In genomic region chr6:131532476-131533108, GRCh38 we compare ENCODE assay signal across 10 cellular contexts. TPM values are rescaled to one million over a fixed set of nuclear protein-coding genes. Genes with fewer than 3 reads are reported as not detected.
DNase-seq lines count a peak whose midpoint lies in the region; ATAC-seq, FAIRE-seq and TF ChIP-seq lines count a peak whose summit lies in the region.
"Had no signal": no experiment of that assay in that cellular context is flagged by ENCODE, and none has a peak within 500 bp of the region (broad histone marks: within the 10 kb centered on the region; RNA-seq: fewer than 3 reads in every experiment).

No MANE protein-coding gene starts in this region.

- CTCF ChIA-PET in GM12878 (lab: Yijun Ruan, JAX): interaction anchor here (0.6 to 4.9 kb wide), 9 partner anchors 11 to 646 kb away, joined by 3 to 57 read pairs (median 12); partner anchors contain the start of gene MED23

- TF ChIP-seq EP300 in GM12878 (IDR thresholded peaks at IDR 0.05; ENCODE audit: borderline replicate concordance in 1 of 2, control insufficient read depth in 1 of 2, low read depth in 2 of 2, low read length in 2 of 2): no peak

- H3K9me3 ChIP-seq in DND-41 (ENCODE audit: insufficient read depth, low read length, severe bottlenecking) (no peaks in the 10 kb centered on the region), GM12878 (replicated peaks; ENCODE audit: control insufficient read depth, insufficient read depth, low read length) (no peaks in the 10 kb centered on the region)

- no TSS peak for BruUV-seq in GM12878 (replicated peaks; lab: Mats Ljungman, UMichigan)

- no peak for TF ChIP-seq RAD21 in GM12878 (IDR thresholded peaks at IDR 0.05; ENCODE audit: insufficient read depth, low read depth, low read length)

- H3K36me3 ChIP-seq in DND-41 (ENCODE audit: insufficient read depth, low read length) (no peaks in the 10 kb centered on the region), GM12878 (ENCODE audit: control insufficient read depth in 2 of 2, insufficient read depth in 2 of 2, low read length in 1 of 2) (no peaks in the 10 kb centered on the region)

- H3K27ac ChIP-seq in DND-41 (ENCODE audit: low read length) (0 out of 2 replicates have a peak overlapping the region, but pooled peaks have one; percentile 6), GM12878 (ENCODE audit: control insufficient read depth, insufficient read depth) (no peak overlapping the region), dorsolateral prefrontal cortex (no peak overlapping the region)

- H3K79me2 ChIP-seq in DND-41 (ENCODE audit: insufficient read depth, low read length): no peaks in the 10 kb centered on the region
- H3K79me2 ChIP-seq in GM12878 (ENCODE audit: control insufficient read depth, insufficient read depth, low read length): no peaks in the 10 kb centered on the region

- ATAC-seq in DND-41 (ENCODE audit: insufficient read depth, low read depth) (0 out of 3 replicates have a peak, but pooled peaks have one; percentile 20), GM21515 (IDR thresholded peaks at IDR 0.05; ENCODE audit: unreplicated experiment) (peak; percentile 49), GM12878 (peak; percentile 93), Right ventricle myocardium inferior (no peak)

- in situ Hi-C loops in GM12878 (cut with MboI): loop anchor here (5.0 to 10.0 kb wide), 2 partner anchors 335 to 648 kb away; no protein-coding TSS in a partner anchor

- H2AFZ ChIP-seq in DND-41 (ENCODE audit: low read depth, low read length) (0 out of 2 replicates have a peak overlapping the region, but pooled peaks have one; percentile 35), GM12878 (ENCODE audit: control insufficient read depth, low read depth, low read length) (no peak overlapping the region)

- RAD21 ChIA-PET in GM12878 (lab: Charles Lee; ENCODE audit: unreplicated experiment): interaction anchor here (1.0 to 4.6 kb wide), 6 partner anchors 13 to 650 kb away, joined by 3 to 33 read pairs (median 9); partner anchors contain the start of gene MED23

- H3K9ac ChIP-seq in DND-41 (ENCODE audit: low read depth, low read length) (no peak overlapping the region), GM12878 (ENCODE audit: control insufficient read depth, insufficient read depth, low read length) (no peak overlapping the region)

- intact Hi-C loops in GM12878 (cut with micrococcal nuclease; ENCODE audit: unreplicated experiment): no loop called here
- intact Hi-C loops in Right ventricle myocardium inferior (cut with DNase I): loop anchor here (2.0 kb wide), 1 partner anchor 648 kb away; no protein-coding TSS in a partner anchor
- intact Hi-C loops in dorsolateral prefrontal cortex (cut with DNase I): loop anchor here in 1 of 2 donors (5.0 to 10.0 kb wide), 2 partner anchors 350 to 648 kb away; no protein-coding TSS in a partner anchor
- intact Hi-C loops in posterior cingulate gyrus (cut with DNase I): no loop called here

- H3K27me3 ChIP-seq in DND-41 (ENCODE audit: insufficient read depth, low read length, poor library complexity) (no peaks in the 10 kb centered on the region), GM12878 (replicated peaks in 1 of 2; ENCODE audit: control insufficient read depth in 2 of 2, insufficient read depth in 2 of 2, low read length in 1 of 2) (no peaks in the 10 kb centered on the region), dorsolateral prefrontal cortex (peaks cover 0 to 3% (median 0%) of the 10 kb centered on the region in 45 donors)

- no peak for FAIRE-seq in GM12878 (lab: Jason Lieb, UNC)

- TF ChIP-seq POLR2A in GM12878 (IDR thresholded peaks at IDR 0.05; ENCODE audit: low read depth, low read length) (no peak), erythroblast (IDR thresholded peaks at IDR 0.05; ENCODE audit: low read length) (no peak)

- H4K20me1 ChIP-seq in DND-41 (ENCODE audit: insufficient read depth, low read length) (no peaks in the 10 kb centered on the region), GM12878 (ENCODE audit: control insufficient read depth, insufficient read depth) (no peaks in the 10 kb centered on the region)

- no peak for DNase-seq in DND-41
- peak; percentile 15 for DNase-seq in HPDE6-E6E7 (ENCODE audit: extremely low spot score)
- peak; percentile 23 for DNase-seq in GM12878 (ENCODE audit: low read depth, low spot score)
- no peak for DNase-seq in Right ventricle myocardium inferior (ENCODE audit: missing footprints)
- no peak for DNase-seq in dorsolateral prefrontal cortex
- DNase-seq in erythroblast (lab: John Stamatoyannopoulos, UW): no peak
- DNase-seq in posterior cingulate gyrus: no peak

- POLR2A ChIA-PET in GM12878 (lab: Charles Lee): no interaction called here

- SMC1A ChIA-PET in GM12878 (lab: Charles Lee; ENCODE audit: uncharacterized antibody, unreplicated experiment): interaction anchor here (0.6 to 4.4 kb wide), 11 partner anchors 13 to 647 kb away, joined by 3 to 32 read pairs (median 4); partner anchors contain the start of gene MED23

- H3K4me1 ChIP-seq in DND-41 (ENCODE audit: insufficient read depth, low read length) (peaks cover 47% of the 10 kb centered on the region), GM12878 (ENCODE audit: control insufficient read depth, insufficient read depth, low read length) (no peaks in the 10 kb centered on the region)

- 3% methylated on average over 4 of the region's 4 CpGs for WGBS in GM12878 (ENCODE audit: insufficient coverage, insufficient replicate concordance, low lambda C conversion rate, missing lambda C conversion rate)

- H3K4me2 ChIP-seq in DND-41 (ENCODE audit: insufficient read depth, low read length) (no peak overlapping the region), GM12878 (ENCODE audit: control insufficient read depth, insufficient read depth) (no peak overlapping the region)

- TF ChIP-seq CTCF in DND-41 (IDR thresholded peaks at IDR 0.05; ENCODE audit: borderline replicate concordance, extremely low read depth, low read length, poor library complexity, severe bottlenecking) (no peak), GM12878 (IDR thresholded peaks at IDR 0.05 in 2 of 3, conservative IDR thresholded peaks at IDR 0.05 in 1 of 3; ENCODE audit: control insufficient read depth in 2 of 3, extremely low read depth in 1 of 3, insufficient read depth in 1 of 3, low read depth in 3 of 3, low read length in 3 of 3) (no peak), dorsolateral prefrontal cortex (IDR thresholded peaks at IDR 0.05 in 54 of 56, conservative IDR thresholded peaks at IDR 0.05 in 2 of 56; ENCODE audit: low read depth in 1 of 56, partially characterized antibody in 56 of 56) (no peak)

- no peak overlapping the region for H3K4me3 ChIP-seq in DND-41 (ENCODE audit: low read depth in 1 of 2, low read length in 2 of 2)
- H3K4me3 ChIP-seq in GM12878: no peak overlapping the region
- no peak overlapping the region for H3K4me3 ChIP-seq in dorsolateral prefrontal cortex

TF ChIP-seq in GM12878, 131 proteins besides CTCF, POLR2A, EP300 and RAD21 (continues in another document):
- peak; percentile 57 for TF ChIP-seq JUNB (IDR thresholded peaks at IDR 0.05)
- peak; percentile 44; the same call in 1 of the 2 replicates for TF ChIP-seq PAX5 (IDR thresholded peaks at IDR 0.05; ENCODE audit: borderline replicate concordance, low read depth, low read length)
- TF ChIP-seq BHLHE40 (IDR thresholded peaks at IDR 0.05; ENCODE audit: borderline replicate concordance in 1 of 2, low read depth in 2 of 2, low read length in 1 of 2): peak; percentile 82 to 88
- no peak for TF ChIP-seq NBN (IDR thresholded peaks at IDR 0.05)
- TF ChIP-seq SMAD1 (IDR thresholded peaks at IDR 0.05; ENCODE audit: low read depth, partially characterized antibody): no peak

RNA-seq across cellular contexts. Expression of gene ARG1, which starts 40.4 kb away (rescaled TPM):
- total RNA-seq in GM12878 (2013; cell fraction: nucleolus; rRNA removed): not detected in 2 replicates
- total RNA-seq in GM12878 (2014; rRNA removed): not detected in 2 replicates
- not detected in 2 replicates for total RNA-seq in GM12878 (2014; rRNA removed; fragmentation: Illumina TruSeq; extraction: Trizol)
- total RNA-seq in GM12878 (2021): 0.33 TPM in 1 of 2 replicates, not detected in the other
- not detected for polyA plus RNA-seq in GM12878 (2011; ENCODE audit: low read depth)
- not detected in 2 replicates for polyA plus RNA-seq in GM12878 (2011; rRNA removed)
- polyA plus RNA-seq in GM12878 (2011; cell fraction: cytosol; rRNA removed): not detected in 2 replicates
- not detected in 2 replicates for polyA plus RNA-seq in GM12878 (2011; cell fraction: nucleus; rRNA removed)
- not detected in 2 replicates for polyA plus RNA-seq in GM12878 (2012)
- polyA plus RNA-seq in GM12878 (2014; fragmentation: Illumina TruSeq; extraction: Trizol): not detected in 2 replicates
- polyA plus RNA-seq in GM12878 (2014; fragmentation: Nextera tagmentation; extraction: Ambion mirVana): not detected
- polyA plus RNA-seq in GM12878 (2014; rRNA removed): not detected in 2 replicates
- polyA plus RNA-seq in GM12878 (2016; fragmentation: Nextera tagmentation; extraction: Ambion mirVana): not detected
- not detected in 2 replicates for polyA minus RNA-seq in GM12878 (2011; rRNA and poly(A)+ RNA removed)
- not detected in 2 replicates for polyA minus RNA-seq in GM12878 (2011; cell fraction: cytosol; rRNA and poly(A)+ RNA removed)
- polyA minus RNA-seq in GM12878 (2011; cell fraction: nucleus; rRNA and poly(A)+ RNA removed): not detected in 2 replicates
- 0.35 TPM for total RNA-seq in Right ventricle myocardium inferior
- 10 to 100 TPM in 1 of 120 experiments, 1 to 10 TPM in 35, under 1 TPM in 51, not detected in 33; 0.27 to 10.2 (median 0.81) TPM for total RNA-seq in dorsolateral prefrontal cortex
- total RNA-seq: lung microvascular endothelial cell; T-helper 1 cell treated with Interleukin-12 subunit alpha and Interleukin-12 subunit beta and Interleukin-4 antibody, amounts not matched to agents 30 ng/mL and 1 ng/mL, for 36 hours had no signal

Comparison
In these comparisons a context has a peak if more than half of its experiments do, and no peak if none do; other contexts are left out.
1. DNase-seq: peak in HPDE6-E6E7 (single experiment) and GM12878 (single experiment); none in DND-41 (single experiment), Right ventricle myocardium inferior (single experiment), dorsolateral prefrontal cortex (0 of 10), erythroblast (0 of 2) and posterior cingulate gyrus (0 of 10).